ENCODE assay signal across 32 cellular contexts in the genomic region with DNA sequence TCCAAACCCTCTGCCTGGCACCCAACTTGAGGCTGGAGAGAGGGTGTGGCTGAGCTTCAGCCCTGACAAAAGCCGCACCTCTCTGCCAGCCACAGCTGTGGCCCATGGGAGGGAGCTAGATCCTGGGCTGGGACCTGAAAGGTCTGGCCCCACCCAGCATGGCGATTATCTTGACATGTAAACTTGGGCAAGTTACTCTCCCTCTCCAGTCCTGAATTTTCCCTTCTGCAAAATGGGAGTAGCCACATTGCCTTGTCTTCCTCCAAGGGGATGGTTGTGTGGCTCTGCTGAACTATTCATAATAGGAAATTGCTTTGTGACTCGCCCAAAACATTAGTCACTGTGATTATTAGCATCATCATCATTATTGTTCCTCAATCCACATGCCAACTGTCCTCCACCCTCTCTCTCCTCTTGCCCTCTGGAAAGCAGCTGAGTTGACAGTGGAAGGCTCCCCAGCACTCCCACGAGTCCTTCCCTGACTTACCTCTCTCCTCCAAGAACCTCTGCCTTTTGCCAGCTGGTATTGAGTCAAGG. TPM values are rescaled to one million over a fixed set of nuclear protein-coding genes. Genes with fewer than 3 reads are reported as not detected.
DNase-seq lines count a peak whose midpoint lies in the region; ATAC-seq, FAIRE-seq and TF ChIP-seq lines count a peak whose summit lies in the region.
"Had no signal": no experiment of that assay in that cellular context is flagged by ENCODE, and none has a peak within 500 bp of the region (broad histone marks: within the 10 kb centered on the region; RNA-seq: fewer than 3 reads in every experiment).

No MANE protein-coding gene starts in this region.

- peaks cover 3% of the 10 kb centered on the region for H3K9me1 ChIP-seq in K562 (ENCODE audit: control insufficient read depth, insufficient read depth, low read length)

- FAIRE-seq in K562 (lab: Jason Lieb, UNC): no peak

- H3K4me3 ChIP-seq in K562 (no peak overlapping the region), lower leg skin (ENCODE audit: low read depth, poor library complexity, severe bottlenecking) (no peak overlapping the region)
- H3K4me3 ChIP-seq: prostate gland had no signal

- 0 out of 3 replicates have a peak, but pooled peaks have one; percentile 32 for ATAC-seq in K562
- ATAC-seq in left colon: peak; percentile 45
- ATAC-seq: activated CD8-positive, alpha-beta T cell treated with anti-CD3 and anti-CD28 coated beads for 36 hours; activated naive CD8-positive, alpha-beta T cell treated with anti-CD3 and anti-CD28 coated beads, Interleukin-2, amount 50 U/mL, for 24 hours; left ventricle myocardium superior had no signal

- H4K20me1 ChIP-seq in K562 (replicated peaks; ENCODE audit: control insufficient read depth, insufficient read depth, low read length): no peaks in the 10 kb centered on the region

- H3K4me1 ChIP-seq in K562 (replicated peaks in 1 of 2; ENCODE audit: control insufficient read depth in 2 of 2, insufficient read depth in 2 of 2, low read length in 2 of 2): no peaks in the 10 kb centered on the region
- H3K4me1 ChIP-seq: prostate gland had no signal

- in situ Hi-C loops in K562 (cut with MboI): no loop called here

- no peak for TF ChIP-seq POLR2A in K562 (conservative IDR thresholded peaks at IDR 0.05)
- TF ChIP-seq POLR2A in lower leg skin (IDR thresholded peaks at IDR 0.05): no peak

- no peaks in the 10 kb centered on the region for H3K36me3 ChIP-seq in K562 (ENCODE audit: control insufficient read depth, insufficient read depth, low read length)
- H3K36me3 ChIP-seq: prostate gland had no signal

- H3K9ac ChIP-seq in K562 (ENCODE audit: insufficient read depth in 1 of 2, low read depth in 2 of 2, low read length in 2 of 2): no peak overlapping the region

- TF ChIP-seq EP300 in K562 (IDR thresholded peaks at IDR 0.05; ENCODE audit: low read length): no peak

- TF ChIP-seq RAD21 in K562 (CRISPR knock-in tag; conservative IDR thresholded peaks at IDR 0.05 in 1 of 2, IDR thresholded peaks at IDR 0.05 in 1 of 2): no peak

- H3K27ac ChIP-seq in K562 (ENCODE audit: extremely low read depth, low read depth, low read length): no peak overlapping the region
- H3K27ac ChIP-seq: prostate gland had no signal

- no TSS peak for BruUV-seq in K562 (replicated peaks; lab: Mats Ljungman, UMichigan)

- 0% methylated on average over 4 of the region's 4 CpGs for WGBS in K562 (ENCODE audit: insufficient coverage, low coverage, missing lambda C conversion rate)
- 20 to 25% methylated on average over 4 of the region's 4 CpGs for WGBS in lower leg skin, 2 donors

- H3K9me3 ChIP-seq in K562 (replicated peaks; ENCODE audit: control insufficient read depth, insufficient read depth, low read depth, low read length): no peaks in the 10 kb centered on the region
- H3K9me3 ChIP-seq: prostate gland had no signal

- no peak overlapping the region for H2AFZ ChIP-seq in K562 (ENCODE audit: low read depth, low read length)

- intact Hi-C loops in K562 (cut with micrococcal nuclease) (no loop called here), left colon (cut with DNase I, micrococcal nuclease) (no loop called here), lower leg skin (cut with DNase I; ENCODE audit: low total_unique reads) (no loop called here)

- no peaks in the 10 kb centered on the region for H3K79me2 ChIP-seq in K562 (ENCODE audit: control insufficient read depth, insufficient read depth, low read length)

- TF ChIP-seq CTCF in K562 (IDR thresholded peaks at IDR 0.05 in 2 of 3, conservative IDR thresholded peaks at IDR 0.05 in 1 of 3; ENCODE audit: insufficient read depth in 2 of 3, low read depth in 1 of 3, low read length in 3 of 3) (no peak), lower leg skin (IDR thresholded peaks at IDR 0.05) (no peak)

- CTCF ChIA-PET in K562 (lab: Yijun Ruan, JAX; ENCODE audit: low intra/inter-chr PET ratio) (no interaction called here), HEK293T (lab: Yijun Ruan, JAX) (interaction anchor here (1.3 to 1.9 kb wide), 2 partner anchors 9 to 11 kb away, joined by 3 to 7 read pairs; no protein-coding TSS in a partner anchor)

- H3K4me2 ChIP-seq in K562 (ENCODE audit: insufficient read depth, low read length): no peak overlapping the region

- DNase-seq in A172 (ENCODE audit: low spot score): peak; percentile 25
- peak; percentile 12 for DNase-seq in HT1080 (ENCODE audit: low read depth)
- DNase-seq in K562 (ENCODE audit: extremely low read depth in 1 of 4, low spot score in 3 of 4): no peak
- DNase-seq in left colon: no peak
- no peak for DNase-seq in lower leg skin (ENCODE audit: low spot score in 2 of 2)
- DNase-seq in pons (ENCODE audit: low spot score): no peak
- no peak for DNase-seq in HEK293T (ENCODE audit: extremely low spot score)
- no peak for DNase-seq in middle frontal gyrus (ENCODE audit: extremely low spot score, low spot score)
- DNase-seq: 8988T; activated CD4-positive, CD25-positive, alpha-beta regulatory T cell treated with anti-CD3 and anti-CD28 coated beads, Interleukin-2, amount 50 U/mL, for 72 hours; activated CD8-positive, alpha-beta T cell treated with anti-CD3 and anti-CD28 coated beads for 36 hours; activated effector memory CD4-positive, alpha-beta T cell treated with anti-CD3 and anti-CD28 coated beads, Interleukin-2, amount 50 U/mL, for 16 hours; activated naive CD8-positive, alpha-beta T cell treated with anti-CD3 and anti-CD28 coated beads, Interleukin-2, amount 50 U/mL, for 24 hours; COR-L47; DND-41; H9; hypothalamus; KBM-7; left ventricle myocardium superior; midbrain; NCI-H1436 treated with DMSO at 0.1 percent for 48 hours; NCI-H446 treated with DMSO at 0.1 percent for 48 hours; nephron progenitor cell; OCI-M1; SHP77 treated with DMSO at 0.1 percent for 48 hours; stimulated activated CD8-positive, alpha-beta memory T cell treated with anti-CD3 and anti-CD28 coated beads, Interleukin-4, amount 100 ng/mL, for 48 hours; SW 1271; trophoblast cell had no signal

- POLR2A ChIA-PET in K562 (lab: Yijun Ruan, JAX) (no interaction called here), HEK293T (lab: Yijun Ruan, JAX) (no interaction called here)

- H3K27me3 ChIP-seq in K562 (ENCODE audit: control insufficient read depth in 2 of 2, insufficient read depth in 2 of 2, low read length in 2 of 2): peaks cover 9 to 42% of the 10 kb centered on the region in 2 experiments; a peak in 4 of 5 replicates

RNA-seq across cellular contexts. Expression of gene RBPJL, which starts 23.0 kb away (rescaled TPM):
- total RNA-seq in A172 (2014; rRNA removed; shearing (Covaris generic)): not detected in 2 replicates
- not detected in 2 replicates for total RNA-seq in HT1080 (2014; rRNA removed; shearing (Covaris generic))
- polyA plus RNA-seq in HT1080 (2015; cell fraction: cytosol; rRNA removed): not detected in 2 replicates
- polyA plus RNA-seq in HT1080 (2015; cell fraction: nucleus; rRNA removed): not detected in 2 replicates
- not detected in 2 replicates for total RNA-seq in K562 (2011; cell fraction: chromatin; rRNA removed; ENCODE audit: low replicate concordance)
- total RNA-seq in K562 (2011; cell fraction: nucleolus; rRNA removed): not detected in 2 replicates
- total RNA-seq in K562 (2011; cell fraction: nucleoplasm; rRNA removed): not detected in 2 replicates
- total RNA-seq in K562 (2014; rRNA removed) (not detected in 2 replicates), K562 (2014; rRNA removed; fragmentation: Illumina TruSeq; extraction: Trizol) (not detected in 2 replicates), K562 (2015; rRNA removed; fragmentation: Illumina TruSeq; extraction: Trizol) (not detected in 2 replicates), K562 (2021) (not detected in 2 replicates), left colon (not detected), lower leg skin (not detected)
- polyA plus RNA-seq in K562 (2011; rRNA removed) (not detected in 2 replicates), K562 (2014; fragmentation: Illumina TruSeq; extraction: Trizol) (not detected in 2 replicates), K562 (2014; fragmentation: Nextera tagmentation; extraction: Ambion mirVana) (not detected), K562 (2014; rRNA removed) (not detected in 2 replicates)
- not detected in 2 replicates for polyA plus RNA-seq in K562 (2011; cell fraction: cytosol; rRNA removed)
- polyA plus RNA-seq in K562 (2011; cell fraction: nucleus; rRNA removed): not detected in 2 replicates
- polyA plus RNA-seq in K562 (2012): not detected in 2 replicates
- not detected in 2 replicates for polyA minus RNA-seq in K562 (2011; rRNA and poly(A)+ RNA removed)
- polyA minus RNA-seq in K562 (2011; cell fraction: cytosol; rRNA and poly(A)+ RNA removed): not detected in 2 replicates
- not detected in 2 replicates for polyA minus RNA-seq in K562 (2011; cell fraction: nucleus; rRNA and poly(A)+ RNA removed)
- total RNA-seq: activated CD8-positive, alpha-beta T cell treated with anti-CD3 and anti-CD28 coated beads for 36 hours; cerebellum; epithelial cell of proximal tubule; left ventricle myocardium superior; prostate gland had no signal
- polyA plus RNA-seq: BJ had no signal

RNA-seq across cellular contexts. Expression of gene MATN4, which starts 24.5 kb away (rescaled TPM):
- not detected in 2 replicates for total RNA-seq in A172 (2014; rRNA removed; shearing (Covaris generic))
- total RNA-seq in HT1080 (2014; rRNA removed; shearing (Covaris generic)): 0.10 TPM in 1 of 2 replicates, not detected in the other
- polyA plus RNA-seq in HT1080 (2015; cell fraction: cytosol; rRNA removed): 0.24 and 0.36 TPM in 2 replicates
- 0.33 and 0.42 TPM in 2 replicates for polyA plus RNA-seq in HT1080 (2015; cell fraction: nucleus; rRNA removed)
- not detected in 2 replicates for total RNA-seq in K562 (2011; cell fraction: chromatin; rRNA removed; ENCODE audit: low replicate concordance)
- not detected in 2 replicates for total RNA-seq in K562 (2011; cell fraction: nucleolus; rRNA removed)
- total RNA-seq in K562 (2011; cell fraction: nucleoplasm; rRNA removed): not detected in 2 replicates
- 0.09 and 0.24 TPM in 2 replicates for total RNA-seq in K562 (2014; rRNA removed)
- total RNA-seq in K562 (2014; rRNA removed; fragmentation: Illumina TruSeq; extraction: Trizol): not detected in 2 replicates
- not detected in 2 replicates for total RNA-seq in K562 (2015; rRNA removed; fragmentation: Illumina TruSeq; extraction: Trizol)
- total RNA-seq in K562 (2021): 0.13 TPM in 1 of 2 replicates, not detected in the other
- polyA plus RNA-seq in K562 (2011; rRNA removed): not detected in 2 replicates
- polyA plus RNA-seq in K562 (2011; cell fraction: cytosol; rRNA removed): 0.15 TPM in 1 of 2 replicates, not detected in the other
- 0.08 TPM in 1 of 2 replicates, not detected in the other for polyA plus RNA-seq in K562 (2011; cell fraction: nucleus; rRNA removed)
- polyA plus RNA-seq in K562 (2012): 0.04 TPM in 1 of 2 replicates, not detected in the other
- not detected in 2 replicates for polyA plus RNA-seq in K562 (2014; fragmentation: Illumina TruSeq; extraction: Trizol)
- polyA plus RNA-seq in K562 (2014; fragmentation: Nextera tagmentation; extraction: Ambion mirVana): not detected
- 0.20 TPM in 1 of 2 replicates, not detected in the other for polyA plus RNA-seq in K562 (2014; rRNA removed)
- polyA minus RNA-seq in K562 (2011; rRNA and poly(A)+ RNA removed): not detected in 2 replicates
- not detected in 2 replicates for polyA minus RNA-seq in K562 (2011; cell fraction: cytosol; rRNA and poly(A)+ RNA removed)
- not detected in 2 replicates for polyA minus RNA-seq in K562 (2011; cell fraction: nucleus; rRNA and poly(A)+ RNA removed)
- not detected for total RNA-seq in left colon
- total RNA-seq in lower leg skin: 1 to 10 TPM in 2 of 4 donors, under 1 TPM in 2; 0.61 to 4.5 (median 1.8) TPM
- total RNA-seq: cerebellum, epithelial cell of proximal tubule, left ventricle myocardium superior had no signal

RNA-seq across cellular contexts. Expression of gene SLPI, which starts 29.2 kb away (rescaled TPM):
- total RNA-seq in A172 (2014; rRNA removed; shearing (Covaris generic)): 0.33 TPM in 1 of 2 replicates, not detected in the other
- not detected in 2 replicates for total RNA-seq in HT1080 (2014; rRNA removed; shearing (Covaris generic))
- not detected in 2 replicates for polyA plus RNA-seq in HT1080 (2015; cell fraction: cytosol; rRNA removed)
- polyA plus RNA-seq in HT1080 (2015; cell fraction: nucleus; rRNA removed): not detected in 2 replicates
- not detected in 2 replicates for total RNA-seq in K562 (2011; cell fraction: chromatin; rRNA removed; ENCODE audit: low replicate concordance)
- total RNA-seq in K562 (2011; cell fraction: nucleolus; rRNA removed): not detected in 2 replicates
- not detected in 2 replicates for total RNA-seq in K562 (2011; cell fraction: nucleoplasm; rRNA removed)
- total RNA-seq in K562 (2014; rRNA removed) (not detected in 2 replicates), K562 (2014; rRNA removed; fragmentation: Illumina TruSeq; extraction: Trizol) (not detected in 2 replicates), K562 (2015; rRNA removed; fragmentation: Illumina TruSeq; extraction: Trizol) (not detected in 2 replicates), K562 (2021) (0.67 and 0.78 TPM in 2 replicates), left colon (100 to 1,000 TPM in 1 of 2 donors, 10 to 100 TPM in 1; 47.4 to 204 TPM), lower leg skin (100 to 1,000 TPM; 206 to 584 (median 292) TPM)
- polyA plus RNA-seq in K562 (2011; rRNA removed) (not detected in 2 replicates), K562 (2014; fragmentation: Illumina TruSeq; extraction: Trizol) (not detected in 2 replicates), K562 (2014; fragmentation: Nextera tagmentation; extraction: Ambion mirVana) (not detected), K562 (2014; rRNA removed) (not detected in 2 replicates)
- polyA plus RNA-seq in K562 (2011; cell fraction: cytosol; rRNA removed): not detected in 2 replicates
- polyA plus RNA-seq in K562 (2011; cell fraction: nucleus; rRNA removed): not detected in 2 replicates
- polyA plus RNA-seq in K562 (2012): not detected in 2 replicates
- polyA minus RNA-seq in K562 (2011; rRNA and poly(A)+ RNA removed): not detected in 2 replicates
- polyA minus RNA-seq in K562 (2011; cell fraction: cytosol; rRNA and poly(A)+ RNA removed): 13.5 and 21.4 TPM in 2 replicates
- 3.8 and 5.7 TPM in 2 replicates for polyA minus RNA-seq in K562 (2011; cell fraction: nucleus; rRNA and poly(A)+ RNA removed)
- total RNA-seq: activated CD8-positive, alpha-beta T cell treated with anti-CD3 and anti-CD28 coated beads for 36 hours; H9 had no signal

Comparison
In these comparisons a context has a peak if more than half of its experiments do, and no peak if none do; other contexts are left out.
1. DNase-seq: peak in A172 (single experiment) and HT1080 (single experiment); none in K562 (0 of 4), left colon (0 of 2), lower leg skin (0 of 2), pons (single experiment), HEK293T (single experiment) and middle frontal gyrus (single experiment).
2. RNA of gene SLPI, which starts 29.2 kb away (total RNA-seq): 206 to 584 TPM in lower leg skin and 47.4 to 204 TPM in left colon; 0.33 TPM in A172, 0.67 to 0.78 TPM in K562 and not detected in HT1080; every median in the first group is over 10 times any median in the second.